1 cellular context compared by ENCODE assay signal in genomic region chr16:11112723-11113348, GRCh38.
TF ChIP-seq lines count a peak whose summit lies in the region.

No MANE protein-coding gene starts in this region.

TF ChIP-seq in K562, 482 proteins besides CTCF, POLR2A, EP300 and RAD21 (continued from another document and continues in another):
- no peak for TF ChIP-seq PBX2 (CRISPR knock-in tag; IDR thresholded peaks at IDR 0.05; ENCODE audit: low read depth)
- 0 out of 2 replicates have a peak, but pooled peaks have one; percentile 42 for TF ChIP-seq PBX2 (tag; conservative IDR thresholded peaks at IDR 0.05; ENCODE audit: low read depth)
- no peak for TF ChIP-seq C11orf30 (IDR thresholded peaks at IDR 0.05; ENCODE audit: low read depth)
- no peak for TF ChIP-seq SRSF3 (IDR thresholded peaks at IDR 0.05; ENCODE audit: insufficient read depth, low read length)
- no peak for TF ChIP-seq ZNF408 (CRISPR knock-in tag; IDR thresholded peaks at IDR 0.05; ENCODE audit: low read depth)
- peak; percentile 76 for TF ChIP-seq ARID1B (IDR thresholded peaks at IDR 0.05)
- TF ChIP-seq BHLHE40 (IDR thresholded peaks at IDR 0.05; ENCODE audit: low read length) = peak; percentile 83
- TF ChIP-seq TEAD1 (CRISPR knock-in tag; IDR thresholded peaks at IDR 0.05) = no peak
- peak; percentile 60 for TF ChIP-seq TAL1 (IDR thresholded peaks at IDR 0.05)
- TF ChIP-seq HINFP (tag; conservative IDR thresholded peaks at IDR 0.05; ENCODE audit: low read depth) = no peak
- no peak for TF ChIP-seq CBX3 (IDR thresholded peaks at IDR 0.05; ENCODE audit: borderline replicate concordance in 1 of 2, low read length in 2 of 2)
- no peak for TF ChIP-seq FOS (IDR thresholded peaks at IDR 0.05; ENCODE audit: extremely low read depth, insufficient read length)
- TF ChIP-seq MTA1 (IDR thresholded peaks at IDR 0.05; ENCODE audit: borderline replicate concordance) = no peak
- no peak for TF ChIP-seq CHD4 (IDR thresholded peaks at IDR 0.05; ENCODE audit: insufficient read depth, insufficient replicate concordance, low read depth, low read length, poor library complexity, severe bottlenecking)
- no peak for TF ChIP-seq FOXP1 (CRISPR knock-in tag; IDR thresholded peaks at IDR 0.05)
- TF ChIP-seq GTF2A2 (tag; IDR thresholded peaks at IDR 0.05) = no peak
- TF ChIP-seq NR2C2 (CRISPR knock-in tag; IDR thresholded peaks at IDR 0.05) = 0 out of 2 replicates have a peak, but pooled peaks have one; percentile 17
- TF ChIP-seq NR2C2 (tag; IDR thresholded peaks at IDR 0.05) = no peak
- no peak for TF ChIP-seq ZNF639 (CRISPR knock-in tag; conservative IDR thresholded peaks at IDR 0.05 in 1 of 2, IDR thresholded peaks at IDR 0.05 in 1 of 2)
- TF ChIP-seq SPI1 (IDR thresholded peaks at IDR 0.05; ENCODE audit: borderline replicate concordance, low read depth, low read length) = no peak
- no peak for TF ChIP-seq CUX1 (CRISPR knock-in tag; IDR thresholded peaks at IDR 0.05)
- no peak for TF ChIP-seq NEUROD1 (IDR thresholded peaks at IDR 0.05; ENCODE audit: borderline replicate concordance, low read depth, low read length, partially characterized antibody)
- TF ChIP-seq COPS2 (conservative IDR thresholded peaks at IDR 0.05) = no peak
- no peak for TF ChIP-seq ZNF121 (CRISPR knock-in tag; conservative IDR thresholded peaks at IDR 0.05)
- TF ChIP-seq MTA3 (IDR thresholded peaks at IDR 0.05; ENCODE audit: borderline replicate concordance) = peak; percentile 41; the same call in 1 of the 2 replicates
- TF ChIP-seq ZHX1 (conservative IDR thresholded peaks at IDR 0.05; ENCODE audit: low read length) = no peak
- TF ChIP-seq KDM1A (IDR thresholded peaks at IDR 0.05) = 0 out of 4 replicates have a peak, but pooled peaks of 1 of the 2 experiments have one; percentile 5
- 0 out of 2 replicates have a peak, but pooled peaks have one; percentile 20 for TF ChIP-seq SP1 (CRISPR knock-in tag; IDR thresholded peaks at IDR 0.05)
- no peak for TF ChIP-seq MAZ (CRISPR knock-in tag; conservative IDR thresholded peaks at IDR 0.05 in 1 of 2, IDR thresholded peaks at IDR 0.05 in 1 of 2)
- no peak for TF ChIP-seq ZNF785 (CRISPR knock-in tag; IDR thresholded peaks at IDR 0.05)
- no peak for TF ChIP-seq RHOXF2B (CRISPR knock-in tag; conservative IDR thresholded peaks at IDR 0.05)
- no peak for TF ChIP-seq CEBPG (CRISPR knock-in tag; IDR thresholded peaks at IDR 0.05)
- TF ChIP-seq CEBPG (tag; conservative IDR thresholded peaks at IDR 0.05 in 1 of 2, IDR thresholded peaks at IDR 0.05 in 1 of 2) = no peak
- peak; percentile 72 for TF ChIP-seq TCF3 (CRISPR knock-in tag; IDR thresholded peaks at IDR 0.05)
- peak; percentile 56 for TF ChIP-seq ZNF592 (IDR thresholded peaks at IDR 0.05)
- no peak for TF ChIP-seq ELK3 (CRISPR knock-in tag; IDR thresholded peaks at IDR 0.05)
- TF ChIP-seq NRF1 (conservative IDR thresholded peaks at IDR 0.05 in 1 of 2, IDR thresholded peaks at IDR 0.05 in 1 of 2) = no peak
- TF ChIP-seq XRCC5 (IDR thresholded peaks at IDR 0.05; ENCODE audit: low read depth, low read length) = no peak
- TF ChIP-seq E2F3 (CRISPR knock-in tag; IDR thresholded peaks at IDR 0.05) = no peak
- no peak for TF ChIP-seq EWSR1 (IDR thresholded peaks at IDR 0.05; ENCODE audit: borderline replicate concordance, low read depth, partially characterized antibody)
- TF ChIP-seq LARP7 (IDR thresholded peaks at IDR 0.05) = no peak
- TF ChIP-seq ZFX (CRISPR knock-in tag; IDR thresholded peaks at IDR 0.05) = peak; percentile 58
- no peak for TF ChIP-seq HMGXB4 (CRISPR knock-in tag; IDR thresholded peaks at IDR 0.05)
- TF ChIP-seq HLTF (IDR thresholded peaks at IDR 0.05) = no peak
